Comparison of ENCODE assay signal across 8 cellular contexts in the genomic region with DNA sequence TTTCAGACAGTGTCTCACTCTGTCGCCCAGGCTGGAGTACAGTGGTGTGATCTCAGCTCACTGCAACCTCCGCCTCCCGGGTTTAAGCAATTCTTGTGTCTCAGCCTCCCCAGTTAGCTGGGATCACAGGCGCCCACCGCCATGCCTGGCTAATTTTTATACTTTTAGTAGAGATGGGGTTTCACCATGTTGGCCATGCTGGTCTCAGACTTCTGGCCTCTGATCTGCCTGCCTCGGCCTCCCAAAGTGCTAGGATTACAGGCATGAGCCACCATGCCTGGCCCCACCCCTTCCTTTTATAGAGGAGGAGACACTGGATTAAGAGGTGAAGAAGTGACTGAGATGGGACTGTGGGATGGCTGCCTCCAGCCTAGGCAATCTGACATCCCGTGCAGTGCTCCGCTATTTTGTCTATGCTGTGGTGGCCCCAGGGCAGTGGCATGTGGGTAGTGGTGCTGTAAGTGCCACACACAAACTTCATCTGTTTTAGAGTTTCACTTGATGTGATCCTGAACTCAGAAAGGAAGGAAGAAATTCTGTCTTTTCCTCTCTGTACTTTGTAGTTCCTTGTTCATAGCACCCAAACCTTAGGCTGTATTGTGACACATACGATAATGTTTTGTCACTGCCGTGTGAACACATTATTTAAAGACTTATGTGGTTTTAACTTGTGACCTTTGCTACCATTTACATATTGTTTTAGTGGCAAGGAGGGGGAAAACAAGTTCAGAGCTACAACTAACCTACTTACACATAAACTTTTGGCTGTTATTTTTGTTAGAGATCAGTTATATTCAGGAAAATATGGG. TPM values are rescaled to one million over a fixed set of nuclear protein-coding genes. Genes with fewer than 3 reads are reported as not detected.
DNase-seq lines count a peak whose midpoint lies in the region; ATAC-seq and TF ChIP-seq lines count a peak whose summit lies in the region.

No MANE protein-coding gene starts in this region.

- H3K4me3 ChIP-seq in vagina = no peak overlapping the region

- TF ChIP-seq CTCF in C4-2B (conservative IDR thresholded peaks at IDR 0.05) = no peak
- TF ChIP-seq CTCF in vagina (IDR thresholded peaks at IDR 0.05) = no peak

- peaks cover 23% of the 10 kb centered on the region for H3K4me1 ChIP-seq in vagina

- peak; percentile 56 for ATAC-seq in GM21381 (IDR thresholded peaks at IDR 0.05; ENCODE audit: unreplicated experiment)

- H3K27ac ChIP-seq in C4-2B (peak overlapping the region; percentile 3; the same call in 1 of the 2 replicates), vagina (no peak overlapping the region)

- H3K36me3 ChIP-seq in vagina = no peaks in the 10 kb centered on the region

- DNase-seq in KBM-7 (peak; percentile 39), foreskin melanocyte (peak; percentile 77), glomerular visceral epithelial cell (ENCODE audit: extremely low spot score) (no peak), KG1 (lab: John Stamatoyannopoulos, UW) (no peak), Ammon's horn (ENCODE audit: low spot score) (no peak), vagina (ENCODE audit: extremely low spot score in 2 of 2) (no peak)

- no peak for TF ChIP-seq POLR2A in vagina (IDR thresholded peaks at IDR 0.05)

- intact Hi-C loops in vagina (cut with DNase I) = no loop called here

- no peaks in the 10 kb centered on the region for H3K9me3 ChIP-seq in vagina

- H3K27me3 ChIP-seq in vagina = no peaks in the 10 kb centered on the region

- in situ Hi-C loops in KBM-7 (cut with MboI; ENCODE audit: low pct_unique_long_range_greater_than_20kb, low sequenced_read_pairs) = no loop called here

RNA-seq across cellular contexts. Expression of gene FNIP2, which starts 48.9 kb away (rescaled TPM):
- total RNA-seq in vagina = 25.3 TPM

Comparison
In these comparisons a context has a peak if more than half of its experiments do, and no peak if none do; other contexts are left out.
1. DNase-seq: peak in KBM-7 (single experiment) and foreskin melanocyte (single experiment); none in glomerular visceral epithelial cell (single experiment), KG1 (single experiment), Ammon's horn (single experiment) and vagina (0 of 2).